ENCODE assay signal across 1 cellular context in the genomic region with DNA sequence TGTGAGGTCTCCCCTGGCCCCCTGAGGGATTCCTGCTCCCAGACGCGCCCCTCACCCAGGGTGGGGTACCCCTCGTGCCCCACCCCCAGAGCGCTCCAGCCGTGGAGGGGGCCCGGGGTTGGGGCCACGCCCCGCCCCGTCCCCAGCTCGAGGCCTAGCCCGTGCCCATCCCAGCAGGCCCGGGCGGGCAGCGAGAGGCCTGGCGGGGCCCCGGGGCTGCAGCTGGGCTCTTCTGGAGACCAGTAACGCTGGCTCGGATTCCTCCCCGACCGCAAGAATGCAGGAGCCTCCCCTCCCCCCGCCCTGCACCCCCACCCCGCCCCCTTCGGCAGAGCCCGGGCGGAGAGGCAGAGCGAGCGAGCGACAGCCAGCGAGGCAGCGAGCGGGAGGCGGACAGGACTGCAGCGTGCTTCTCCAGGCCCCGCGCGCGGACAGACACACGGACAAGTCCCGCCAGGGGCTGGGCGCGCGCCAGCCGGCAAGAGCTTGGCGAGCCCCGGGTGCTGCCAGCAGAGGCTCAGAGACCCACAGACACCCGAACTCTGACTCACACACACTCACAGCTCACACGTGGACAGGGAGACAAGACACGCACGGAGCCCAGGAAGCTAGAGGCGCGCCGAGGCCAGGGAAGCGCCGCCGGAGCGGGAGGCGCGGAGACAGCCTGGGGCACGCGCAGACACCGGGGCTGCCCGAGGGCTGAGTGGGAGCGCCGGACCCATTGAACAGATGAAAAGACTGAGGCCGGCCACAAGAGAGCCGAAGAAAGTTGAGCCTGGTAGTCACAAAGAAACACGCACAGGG.
TF ChIP-seq lines count a peak whose summit lies in the region.

No MANE protein-coding gene starts in this region.

TF ChIP-seq in HepG2, 621 proteins besides CTCF, POLR2A, EP300 and RAD21 (continued from another document and continues in another):
- TF ChIP-seq ARNT (IDR thresholded peaks at IDR 0.05) (no peak), NFE2L2 (IDR thresholded peaks at IDR 0.05; ENCODE audit: low read length) (no peak), ZNF546 (CRISPR knock-in tag; conservative IDR thresholded peaks at IDR 0.05) (no peak), SKI (IDR thresholded peaks at IDR 0.05; ENCODE audit: partially characterized antibody) (peak; percentile 13), KLF6 (CRISPR knock-in tag; IDR thresholded peaks at IDR 0.05) (0 out of 2 replicates have a peak, but pooled peaks have one; percentile 47), ZNF883 (CRISPR knock-in tag; IDR thresholded peaks at IDR 0.05; ENCODE audit: not compliant biosample characterization) (no peak), RFXANK (CRISPR knock-in tag; IDR thresholded peaks at IDR 0.05) (no peak), ZBTB3 (CRISPR knock-in tag; IDR thresholded peaks at IDR 0.05; ENCODE audit: borderline replicate concordance, low read depth) (no peak), CBFB (CRISPR knock-in tag; IDR thresholded peaks at IDR 0.05) (peak; percentile 97), PAX8 (CRISPR knock-in tag; IDR thresholded peaks at IDR 0.05; ENCODE audit: borderline replicate concordance) (no peak), ZFP90 (CRISPR knock-in tag; IDR thresholded peaks at IDR 0.05; ENCODE audit: borderline replicate concordance) (no peak), AHR (CRISPR knock-in tag; IDR thresholded peaks at IDR 0.05) (no peak), ZKSCAN8 (CRISPR knock-in tag; IDR thresholded peaks at IDR 0.05; ENCODE audit: borderline replicate concordance) (no peak), ZC3H13 (CRISPR knock-in tag; IDR thresholded peaks at IDR 0.05) (peak; percentile 56; the same call in 1 of the 2 replicates), DNMT3B (CRISPR knock-in tag; conservative IDR thresholded peaks at IDR 0.05) (no peak), ZNF766 (CRISPR knock-in tag; IDR thresholded peaks at IDR 0.05; ENCODE audit: borderline replicate concordance) (no peak), ZNF274 (CRISPR knock-in tag; IDR thresholded peaks at IDR 0.05) (no peak), ZNF775 (CRISPR knock-in tag; IDR thresholded peaks at IDR 0.05; ENCODE audit: borderline replicate concordance) (no peak), TRIM24 (CRISPR knock-in tag; IDR thresholded peaks at IDR 0.05) (no peak), TCF12 (IDR thresholded peaks at IDR 0.05) (no peak), TCF12 (CRISPR knock-in tag; IDR thresholded peaks at IDR 0.05) (no peak), MLLT10 (CRISPR knock-in tag; IDR thresholded peaks at IDR 0.05) (no peak), HDAC2 (CRISPR knock-in tag; IDR thresholded peaks at IDR 0.05) (peak; percentile 35; the same call in 1 of the 2 replicates), CCDC6 (CRISPR knock-in tag; IDR thresholded peaks at IDR 0.05) (peak; percentile 81; the same call in 1 of the 2 replicates), ZSCAN25 (CRISPR knock-in tag; IDR thresholded peaks at IDR 0.05) (no peak; the same call in 1 of the 2 replicates), ZMYM4 (CRISPR knock-in tag; IDR thresholded peaks at IDR 0.05) (0 out of 2 replicates have a peak, but pooled peaks have one; percentile 6), ZNF510 (CRISPR knock-in tag; IDR thresholded peaks at IDR 0.05; ENCODE audit: low read depth) (no peak), ZNF761 (CRISPR knock-in tag; conservative IDR thresholded peaks at IDR 0.05) (no peak), NFKBIZ (CRISPR knock-in tag; IDR thresholded peaks at IDR 0.05) (no peak), ZNF598 (CRISPR knock-in tag; IDR thresholded peaks at IDR 0.05; ENCODE audit: borderline replicate concordance) (no peak), SNAPC2 (CRISPR knock-in tag; IDR thresholded peaks at IDR 0.05) (no peak), MED1 (CRISPR knock-in tag; IDR thresholded peaks at IDR 0.05) (peak; percentile 60; the same call in 1 of the 2 replicates), ZNF558 (CRISPR knock-in tag; IDR thresholded peaks at IDR 0.05; ENCODE audit: borderline replicate concordance) (no peak), HNRNPK (IDR thresholded peaks at IDR 0.05; ENCODE audit: low read depth, low read length, poor library complexity, severe bottlenecking) (peak; percentile 74), ZNF441 (CRISPR knock-in tag; IDR thresholded peaks at IDR 0.05; ENCODE audit: borderline replicate concordance) (no peak), GLI4 (CRISPR knock-in tag; IDR thresholded peaks at IDR 0.05; ENCODE audit: borderline replicate concordance) (no peak), ZNF780A (CRISPR knock-in tag; IDR thresholded peaks at IDR 0.05) (0 out of 2 replicates have a peak, but pooled peaks have one; percentile 66), ZNF589 (CRISPR knock-in tag; conservative IDR thresholded peaks at IDR 0.05) (peak; percentile 46; the same call in 1 of the 2 replicates), ZMYM2 (CRISPR knock-in tag; IDR thresholded peaks at IDR 0.05) (peak; percentile 76; the same call in 1 of the 2 replicates), NR2F6 (IDR thresholded peaks at IDR 0.05) (no peak), NR2F6 (CRISPR knock-in tag; IDR thresholded peaks at IDR 0.05) (0 out of 2 replicates have a peak, but pooled peaks have one; percentile 14), KAT8 (CRISPR knock-in tag; IDR thresholded peaks at IDR 0.05) (no peak)
- TF ChIP-seq, protein P1, sequence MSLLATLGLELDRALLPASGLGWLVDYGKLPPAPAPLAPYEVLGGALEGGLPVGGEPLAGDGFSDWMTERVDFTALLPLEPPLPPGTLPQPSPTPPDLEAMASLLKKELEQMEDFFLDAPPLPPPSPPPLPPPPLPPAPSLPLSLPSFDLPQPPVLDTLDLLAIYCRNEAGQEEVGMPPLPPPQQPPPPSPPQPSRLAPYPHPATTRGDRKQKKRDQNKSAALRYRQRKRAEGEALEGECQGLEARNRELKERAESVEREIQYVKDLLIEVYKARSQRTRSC (CRISPR knock-in tag; IDR thresholded peaks at IDR 0.05; ENCODE audit: low read depth): no peak
- TF ChIP-seq, protein P2, sequence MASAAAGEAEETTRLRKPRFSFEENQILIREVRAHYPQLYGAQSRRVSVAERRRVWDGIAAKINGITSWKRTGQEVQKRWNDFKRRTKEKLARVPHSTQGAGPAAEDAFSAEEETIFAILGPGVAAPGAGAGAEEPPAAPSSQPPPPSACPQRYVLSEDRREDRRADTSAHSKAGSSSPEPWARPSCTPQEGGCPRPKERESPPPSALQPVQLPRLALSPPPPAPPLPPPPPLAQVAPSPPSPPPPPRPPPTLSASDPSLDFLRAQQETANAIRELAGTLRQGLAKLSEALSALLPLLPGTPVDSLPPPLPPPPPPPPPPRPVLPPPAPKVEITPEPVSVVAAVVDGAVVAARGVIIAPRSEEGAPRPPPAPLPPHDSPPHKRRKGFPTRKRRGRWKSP (CRISPR knock-in tag; IDR thresholded peaks at IDR 0.05): peak; percentile 23; the same call in 1 of the 2 replicates
- TF ChIP-seq, protein P3, sequence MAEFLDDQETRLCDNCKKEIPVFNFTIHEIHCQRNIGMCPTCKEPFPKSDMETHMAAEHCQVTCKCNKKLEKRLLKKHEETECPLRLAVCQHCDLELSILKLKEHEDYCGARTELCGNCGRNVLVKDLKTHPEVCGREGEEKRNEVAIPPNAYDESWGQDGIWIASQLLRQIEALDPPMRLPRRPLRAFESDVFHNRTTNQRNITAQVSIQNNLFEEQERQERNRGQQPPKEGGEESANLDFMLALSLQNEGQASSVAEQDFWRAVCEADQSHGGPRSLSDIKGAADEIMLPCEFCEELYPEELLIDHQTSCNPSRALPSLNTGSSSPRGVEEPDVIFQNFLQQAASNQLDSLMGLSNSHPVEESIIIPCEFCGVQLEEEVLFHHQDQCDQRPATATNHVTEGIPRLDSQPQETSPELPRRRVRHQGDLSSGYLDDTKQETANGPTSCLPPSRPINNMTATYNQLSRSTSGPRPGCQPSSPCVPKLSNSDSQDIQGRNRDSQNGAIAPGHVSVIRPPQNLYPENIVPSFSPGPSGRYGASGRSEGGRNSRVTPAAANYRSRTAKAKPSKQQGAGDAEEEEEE (CRISPR knock-in tag; IDR thresholded peaks at IDR 0.05; ENCODE audit: borderline replicate concordance): no peak
- TF ChIP-seq, protein P4, sequence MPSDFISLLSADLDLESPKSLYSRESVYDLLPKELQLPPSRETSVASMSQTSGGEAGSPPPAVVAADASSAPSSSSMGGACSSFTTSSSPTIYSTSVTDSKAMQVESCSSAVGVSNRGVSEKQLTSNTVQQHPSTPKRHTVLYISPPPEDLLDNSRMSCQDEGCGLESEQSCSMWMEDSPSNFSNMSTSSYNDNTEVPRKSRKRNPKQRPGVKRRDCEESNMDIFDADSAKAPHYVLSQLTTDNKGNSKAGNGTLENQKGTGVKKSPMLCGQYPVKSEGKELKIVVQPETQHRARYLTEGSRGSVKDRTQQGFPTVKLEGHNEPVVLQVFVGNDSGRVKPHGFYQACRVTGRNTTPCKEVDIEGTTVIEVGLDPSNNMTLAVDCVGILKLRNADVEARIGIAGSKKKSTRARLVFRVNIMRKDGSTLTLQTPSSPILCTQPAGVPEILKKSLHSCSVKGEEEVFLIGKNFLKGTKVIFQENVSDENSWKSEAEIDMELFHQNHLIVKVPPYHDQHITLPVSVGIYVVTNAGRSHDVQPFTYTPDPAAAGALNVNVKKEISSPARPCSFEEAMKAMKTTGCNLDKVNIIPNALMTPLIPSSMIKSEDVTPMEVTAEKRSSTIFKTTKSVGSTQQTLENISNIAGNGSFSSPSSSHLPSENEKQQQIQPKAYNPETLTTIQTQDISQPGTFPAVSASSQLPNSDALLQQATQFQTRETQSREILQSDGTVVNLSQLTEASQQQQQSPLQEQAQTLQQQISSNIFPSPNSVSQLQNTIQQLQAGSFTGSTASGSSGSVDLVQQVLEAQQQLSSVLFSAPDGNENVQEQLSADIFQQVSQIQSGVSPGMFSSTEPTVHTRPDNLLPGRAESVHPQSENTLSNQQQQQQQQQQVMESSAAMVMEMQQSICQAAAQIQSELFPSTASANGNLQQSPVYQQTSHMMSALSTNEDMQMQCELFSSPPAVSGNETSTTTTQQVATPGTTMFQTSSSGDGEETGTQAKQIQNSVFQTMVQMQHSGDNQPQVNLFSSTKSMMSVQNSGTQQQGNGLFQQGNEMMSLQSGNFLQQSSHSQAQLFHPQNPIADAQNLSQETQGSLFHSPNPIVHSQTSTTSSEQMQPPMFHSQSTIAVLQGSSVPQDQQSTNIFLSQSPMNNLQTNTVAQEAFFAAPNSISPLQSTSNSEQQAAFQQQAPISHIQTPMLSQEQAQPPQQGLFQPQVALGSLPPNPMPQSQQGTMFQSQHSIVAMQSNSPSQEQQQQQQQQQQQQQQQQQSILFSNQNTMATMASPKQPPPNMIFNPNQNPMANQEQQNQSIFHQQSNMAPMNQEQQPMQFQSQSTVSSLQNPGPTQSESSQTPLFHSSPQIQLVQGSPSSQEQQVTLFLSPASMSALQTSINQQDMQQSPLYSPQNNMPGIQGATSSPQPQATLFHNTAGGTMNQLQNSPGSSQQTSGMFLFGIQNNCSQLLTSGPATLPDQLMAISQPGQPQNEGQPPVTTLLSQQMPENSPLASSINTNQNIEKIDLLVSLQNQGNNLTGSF (CRISPR knock-in tag; IDR thresholded peaks at IDR 0.05): 0 out of 2 replicates have a peak, but pooled peaks have one; percentile 15
- TF ChIP-seq, protein P5, sequence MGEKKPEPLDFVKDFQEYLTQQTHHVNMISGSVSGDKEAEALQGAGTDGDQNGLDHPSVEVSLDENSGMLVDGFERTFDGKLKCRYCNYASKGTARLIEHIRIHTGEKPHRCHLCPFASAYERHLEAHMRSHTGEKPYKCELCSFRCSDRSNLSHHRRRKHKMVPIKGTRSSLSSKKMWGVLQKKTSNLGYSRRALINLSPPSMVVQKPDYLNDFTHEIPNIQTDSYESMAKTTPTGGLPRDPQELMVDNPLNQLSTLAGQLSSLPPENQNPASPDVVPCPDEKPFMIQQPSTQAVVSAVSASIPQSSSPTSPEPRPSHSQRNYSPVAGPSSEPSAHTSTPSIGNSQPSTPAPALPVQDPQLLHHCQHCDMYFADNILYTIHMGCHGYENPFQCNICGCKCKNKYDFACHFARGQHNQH (CRISPR knock-in tag; IDR thresholded peaks at IDR 0.05): 0 out of 2 replicates have a peak, but pooled peaks have one; percentile 29
- TF ChIP-seq, protein P6, sequence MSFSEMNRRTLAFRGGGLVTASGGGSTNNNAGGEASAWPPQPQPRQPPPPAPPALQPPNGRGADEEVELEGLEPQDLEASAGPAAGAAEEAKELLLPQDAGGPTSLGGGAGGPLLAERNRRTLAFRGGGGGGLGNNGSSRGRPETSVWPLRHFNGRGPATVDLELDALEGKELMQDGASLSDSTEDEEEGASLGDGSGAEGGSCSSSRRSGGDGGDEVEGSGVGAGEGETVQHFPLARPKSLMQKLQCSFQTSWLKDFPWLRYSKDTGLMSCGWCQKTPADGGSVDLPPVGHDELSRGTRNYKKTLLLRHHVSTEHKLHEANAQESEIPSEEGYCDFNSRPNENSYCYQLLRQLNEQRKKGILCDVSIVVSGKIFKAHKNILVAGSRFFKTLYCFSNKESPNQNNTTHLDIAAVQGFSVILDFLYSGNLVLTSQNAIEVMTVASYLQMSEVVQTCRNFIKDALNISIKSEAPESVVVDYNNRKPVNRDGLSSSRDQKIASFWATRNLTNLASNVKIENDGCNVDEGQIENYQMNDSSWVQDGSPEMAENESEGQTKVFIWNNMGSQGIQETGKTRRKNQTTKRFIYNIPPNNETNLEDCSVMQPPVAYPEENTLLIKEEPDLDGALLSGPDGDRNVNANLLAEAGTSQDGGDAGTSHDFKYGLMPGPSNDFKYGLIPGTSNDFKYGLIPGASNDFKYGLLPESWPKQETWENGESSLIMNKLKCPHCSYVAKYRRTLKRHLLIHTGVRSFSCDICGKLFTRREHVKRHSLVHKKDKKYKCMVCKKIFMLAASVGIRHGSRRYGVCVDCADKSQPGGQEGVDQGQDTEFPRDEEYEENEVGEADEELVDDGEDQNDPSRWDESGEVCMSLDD (CRISPR knock-in tag; IDR thresholded peaks at IDR 0.05; ENCODE audit: borderline replicate concordance): peak; percentile 61; the same call in 1 of the 2 replicates
- TF ChIP-seq, protein P7, sequence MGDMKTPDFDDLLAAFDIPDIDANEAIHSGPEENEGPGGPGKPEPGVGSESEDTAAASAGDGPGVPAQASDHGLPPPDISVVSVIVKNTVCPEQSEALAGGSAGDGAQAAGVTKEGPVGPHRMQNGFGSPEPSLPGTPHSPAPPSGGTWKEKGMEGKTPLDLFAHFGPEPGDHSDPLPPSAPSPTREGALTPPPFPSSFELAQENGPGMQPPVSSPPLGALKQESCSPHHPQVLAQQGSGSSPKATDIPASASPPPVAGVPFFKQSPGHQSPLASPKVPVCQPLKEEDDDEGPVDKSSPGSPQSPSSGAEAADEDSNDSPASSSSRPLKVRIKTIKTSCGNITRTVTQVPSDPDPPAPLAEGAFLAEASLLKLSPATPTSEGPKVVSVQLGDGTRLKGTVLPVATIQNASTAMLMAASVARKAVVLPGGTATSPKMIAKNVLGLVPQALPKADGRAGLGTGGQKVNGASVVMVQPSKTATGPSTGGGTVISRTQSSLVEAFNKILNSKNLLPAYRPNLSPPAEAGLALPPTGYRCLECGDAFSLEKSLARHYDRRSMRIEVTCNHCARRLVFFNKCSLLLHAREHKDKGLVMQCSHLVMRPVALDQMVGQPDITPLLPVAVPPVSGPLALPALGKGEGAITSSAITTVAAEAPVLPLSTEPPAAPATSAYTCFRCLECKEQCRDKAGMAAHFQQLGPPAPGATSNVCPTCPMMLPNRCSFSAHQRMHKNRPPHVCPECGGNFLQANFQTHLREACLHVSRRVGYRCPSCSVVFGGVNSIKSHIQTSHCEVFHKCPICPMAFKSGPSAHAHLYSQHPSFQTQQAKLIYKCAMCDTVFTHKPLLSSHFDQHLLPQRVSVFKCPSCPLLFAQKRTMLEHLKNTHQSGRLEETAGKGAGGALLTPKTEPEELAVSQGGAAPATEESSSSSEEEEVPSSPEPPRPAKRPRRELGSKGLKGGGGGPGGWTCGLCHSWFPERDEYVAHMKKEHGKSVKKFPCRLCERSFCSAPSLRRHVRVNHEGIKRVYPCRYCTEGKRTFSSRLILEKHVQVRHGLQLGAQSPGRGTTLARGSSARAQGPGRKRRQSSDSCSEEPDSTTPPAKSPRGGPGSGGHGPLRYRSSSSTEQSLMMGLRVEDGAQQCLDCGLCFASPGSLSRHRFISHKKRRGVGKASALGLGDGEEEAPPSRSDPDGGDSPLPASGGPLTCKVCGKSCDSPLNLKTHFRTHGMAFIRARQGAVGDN (CRISPR knock-in tag; IDR thresholded peaks at IDR 0.05): peak; percentile 73
